13 cellular contexts compared by ENCODE assay signal in the genomic region with DNA sequence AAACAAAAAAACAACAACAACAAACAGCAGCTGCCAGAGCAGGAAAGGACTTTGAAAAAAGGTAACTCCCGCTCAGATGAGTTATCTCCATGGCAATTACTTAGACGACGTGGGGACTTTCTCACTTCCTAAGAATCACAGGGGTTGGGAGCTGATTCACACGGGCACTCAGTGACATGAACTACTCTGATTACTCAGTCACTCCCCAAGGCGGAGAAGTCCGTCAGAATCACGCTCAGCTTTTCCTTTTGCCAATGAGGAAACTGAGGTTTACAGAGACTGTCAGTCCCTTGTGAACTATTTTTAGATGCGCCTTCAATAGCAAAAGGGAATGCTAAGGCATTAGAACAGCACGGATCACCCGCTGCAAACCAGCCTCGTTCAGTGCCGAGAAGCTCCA. TPM values are rescaled to one million over a fixed set of nuclear protein-coding genes. Genes with fewer than 3 reads are reported as not detected.
DNase-seq lines count a peak whose midpoint lies in the region; ATAC-seq and TF ChIP-seq lines count a peak whose summit lies in the region.
"Had no signal": no experiment of that assay in that cellular context is flagged by ENCODE, and none has a peak within 500 bp of the region (broad histone marks: within the 10 kb centered on the region; RNA-seq: fewer than 3 reads in every experiment).

No MANE protein-coding gene starts in this region.

- H3K27ac ChIP-seq in spleen = no peak overlapping the region
- H3K27ac ChIP-seq: gastroesophageal sphincter had no signal

- no peak for TF ChIP-seq CTCF in spleen (IDR thresholded peaks at IDR 0.05 in 8 of 11, conservative IDR thresholded peaks at IDR 0.05 in 3 of 11)

- TF ChIP-seq POLR2A in spleen (IDR thresholded peaks at IDR 0.05) = no peak

- ATAC-seq in esophagus mucosa (peak; percentile 68), GM18867 (IDR thresholded peaks at IDR 0.05; ENCODE audit: unreplicated experiment) (no peak)
- ATAC-seq: gastroesophageal sphincter had no signal

- 19 to 40% (median 25%) methylated on average over 12 of the region's 12 CpGs for WGBS in spleen, 5 donors

- DNase-seq in NOMO-1 treated with DMSO at 0.1 percent for 48 hours (lab: John Stamatoyannopoulos, UW; ENCODE audit: unreplicated experiment) = peak; percentile 23
- DNase-seq in NOMO-1 treated with dmso at 0.1 percent for 144 hours (lab: John Stamatoyannopoulos, UW; ENCODE audit: unreplicated experiment) = no peak
- peak; percentile 3 for DNase-seq in OCI-M1 (lab: John Stamatoyannopoulos, UW)
- DNase-seq in stimulated activated CD4-positive, alpha-beta T cell treated with anti-CD3 and anti-CD28 coated beads, Interleukin-4, amount 100 ng/mL, for 24 hours = peak; percentile 64
- no peak for DNase-seq in HPDE6-E6E7 (ENCODE audit: extremely low spot score)
- no peak for DNase-seq in spleen
- DNase-seq: activated gamma-delta T cell, RPMI8226 had no signal

- intact Hi-C loops in spleen (cut with DNase I; ENCODE audit: low total_unique reads) = no loop called here

- no peak overlapping the region for H3K4me3 ChIP-seq in spleen
- H3K4me3 ChIP-seq: gastroesophageal sphincter had no signal

- peaks cover 4 to 60% (median 25%) of the 10 kb centered on the region in 6 donors for H3K4me1 ChIP-seq in spleen

- H3K9me3 ChIP-seq in spleen = no peaks in the 10 kb centered on the region
- H3K9me3 ChIP-seq: gastroesophageal sphincter had no signal

- H3K27me3 ChIP-seq in spleen (replicated peaks in 1 of 7) = peaks cover 0 to 12% (median 0%) of the 10 kb centered on the region in 7 donors

- no peaks in the 10 kb centered on the region for H3K36me3 ChIP-seq in spleen
- H3K36me3 ChIP-seq: gastroesophageal sphincter had no signal

RNA-seq across cellular contexts. Expression of a gene that starts 32.3 kb away (rescaled TPM):
- 0.24 TPM for total RNA-seq in esophagus mucosa
- 10 to 100 TPM in 6 of 7 donors, 1 to 10 TPM in 1; 8.1 to 22.6 (median 15.2) TPM for total RNA-seq in spleen
- polyA plus RNA-seq in spleen = 10 to 100 TPM; 16.2 to 19.1 (median 18.7) TPM
- total RNA-seq: neural crest cell had no signal

RNA-seq across cellular contexts. Expression of a gene that starts 46.5 kb away (rescaled TPM):
- total RNA-seq in esophagus mucosa (not detected), spleen (not detected)
- not detected for polyA plus RNA-seq in spleen
- total RNA-seq: A673, gastroesophageal sphincter, neural crest cell had no signal

RNA-seq across cellular contexts. Expression of a gene that starts 50.4 kb away (rescaled TPM):
- total RNA-seq in esophagus mucosa = not detected
- under 1 TPM in 4 of 7 donors, not detected in 3; 0.13 to 0.92 (median 0.47) TPM for total RNA-seq in spleen
- polyA plus RNA-seq in spleen = under 1 TPM; 0.11 to 0.43 (median 0.26) TPM

RNA-seq across cellular contexts. Expression of a gene that starts 56.0 kb away (rescaled TPM):
- 62.3 TPM for total RNA-seq in esophagus mucosa
- 10 to 100 TPM; 38.7 to 66.2 (median 48.2) TPM for total RNA-seq in spleen
- 100 to 1,000 TPM; 128 to 157 (median 140) TPM for polyA plus RNA-seq in spleen

RNA-seq across cellular contexts. Expression of a gene that starts 57.0 kb away (rescaled TPM):
- total RNA-seq in esophagus mucosa = 10.9 TPM
- total RNA-seq in spleen = 10 to 100 TPM; 28.8 to 37.1 (median 34.3) TPM
- 10 to 100 TPM; 17.1 to 30.8 (median 17.5) TPM for polyA plus RNA-seq in spleen

Comparison
In these comparisons a context has a peak if more than half of its experiments do, and no peak if none do; other contexts are left out.
1. DNase-seq: peak in NOMO-1 treated with DMSO at 0.1 percent for 48 hours (single experiment), OCI-M1 (single experiment) and stimulated activated CD4-positive, alpha-beta T cell treated with anti-CD3 and anti-CD28 coated beads, Interleukin-4, amount 100 ng/mL, for 24 hours (single experiment); none in NOMO-1 treated with dmso at 0.1 percent for 144 hours (single experiment), HPDE6-E6E7 (single experiment) and spleen (single experiment).